ENCODE assay signal across 9 cellular contexts in the genomic region with DNA sequence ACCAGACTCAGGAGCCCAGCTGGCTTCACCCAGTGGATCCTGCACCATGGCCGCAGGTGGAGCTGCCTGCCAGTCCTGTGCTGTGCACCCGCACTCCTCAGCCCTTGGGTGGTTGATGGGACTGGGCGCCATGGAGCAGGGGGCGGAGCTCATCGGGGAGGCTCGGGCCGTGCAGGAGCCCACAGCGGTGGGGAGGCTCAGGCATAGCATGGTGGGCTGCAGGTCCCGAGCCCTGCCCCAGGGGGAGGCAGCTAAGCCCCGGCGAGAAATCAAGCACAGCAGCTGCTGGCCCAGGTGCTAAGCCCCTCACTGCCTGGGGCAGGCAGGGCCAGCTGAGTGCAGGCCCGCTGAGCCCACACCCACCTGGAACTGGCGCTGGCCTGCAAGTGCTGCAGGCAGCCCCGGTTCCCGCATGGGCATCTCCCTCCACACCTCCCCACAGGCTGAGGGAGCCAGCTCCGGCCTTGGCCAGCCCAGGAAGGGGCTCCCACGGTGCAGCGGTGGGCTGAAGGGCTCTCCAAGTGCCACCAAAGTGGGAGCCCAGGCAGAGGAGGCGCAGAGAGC.
"Had no signal": no experiment of that assay in that cellular context is flagged by ENCODE, and none has a peak within 500 bp of the region (broad histone marks: within the 10 kb centered on the region; RNA-seq: fewer than 3 reads in every experiment).

No MANE protein-coding gene starts in this region.

- H3K4me3 Mint-ChIP-seq: IgD-negative memory B cell had no signal

- H3K27me3 Mint-ChIP-seq: IgD-negative memory B cell had no signal

- H3K4me1 Mint-ChIP-seq: IgD-negative memory B cell had no signal

- H3K27ac Mint-ChIP-seq: IgD-negative memory B cell had no signal

- H3K4me3 ChIP-seq: K562 had no signal

- H3K27ac ChIP-seq: HL-60, KMS-11 had no signal

- FAIRE-seq: HepG2, HTR-8/SVneo, K562 had no signal

- H3K9me3 Mint-ChIP-seq: IgD-negative memory B cell had no signal

- ATAC-seq: HepG2, K562 had no signal

- H3K36me3 Mint-ChIP-seq: IgD-negative memory B cell had no signal

- DNase-seq: IMR-90, KBM-7, KG1 had no signal

- H3K9ac ChIP-seq: KMS-11 had no signal
